Comparison of ENCODE assay signal across 17 cellular contexts in genomic region chr4:140059159-140059558, GRCh38.
DNase-seq lines count a peak whose midpoint lies in the region; ATAC-seq and TF ChIP-seq lines count a peak whose summit lies in the region.
"Had no signal": no experiment of that assay in that cellular context is flagged by ENCODE, and none has a peak within 500 bp of the region (broad histone marks: within the 10 kb centered on the region; RNA-seq: fewer than 3 reads in every experiment).

No MANE protein-coding gene starts in this region.

- H3K9me2 ChIP-seq in SK-N-SH = no peaks in the 10 kb centered on the region

- no peak overlapping the region for H3K27ac Mint-ChIP-seq in activated CD8-positive, alpha-beta memory T cell treated with anti-CD3 and anti-CD28 coated beads, Interleukin-2, amount 10 ng/mL, durations not matched to agents 7 days and 5 days
- no peak overlapping the region for H3K27ac Mint-ChIP-seq in Calu3 (ENCODE audit: unreplicated experiment)
- H3K27ac Mint-ChIP-seq: activated CD4-positive, alpha-beta memory T cell treated with anti-CD3 and anti-CD28 coated beads for 36 hours; B cell had no signal

- no peak for TF ChIP-seq RAD21 in SK-N-SH (IDR thresholded peaks at IDR 0.05; ENCODE audit: low read length)

- POLR2A ChIA-PET in SK-N-SH (lab: Yijun Ruan, JAX) = no interaction called here

- H2AFZ ChIP-seq in SK-N-SH (ENCODE audit: low read depth) (0 out of 2 replicates have a peak overlapping the region, but pooled peaks have one; percentile 30), trophoblast cell (ENCODE audit: insufficient read depth, low read length, poor library complexity) (no peak overlapping the region)

- no peak overlapping the region for H4K91ac ChIP-seq in trophoblast cell (ENCODE audit: low read depth, low read length)

- H3K36me3 ChIP-seq in SK-N-SH (replicated peaks in 1 of 2; ENCODE audit: control insufficient read depth in 1 of 2, insufficient read depth in 2 of 2, low read length in 1 of 2) (no peaks in the 10 kb centered on the region), trophoblast cell (ENCODE audit: control insufficient read depth in 1 of 2, insufficient read depth in 2 of 2, low read length in 2 of 2) (no peaks in the 10 kb centered on the region)
- H3K36me3 ChIP-seq: right lobe of liver, SJSA1 had no signal

- WGBS in SK-N-SH (ENCODE audit: low lambda C conversion rate) = 50% methylated on average over 1 of the region's 1 CpG
- WGBS in trophoblast cell (ENCODE audit: extremely low coverage, insufficient coverage, insufficient read length) = no CpG with 5 or more reads among the region's 1 CpG

- no peak overlapping the region for H3K23ac ChIP-seq in trophoblast cell (ENCODE audit: low read length)

- peaks cover 22% of the 10 kb centered on the region for H3K79me1 ChIP-seq in trophoblast cell (ENCODE audit: low read length)

- CTCF ChIA-PET in SK-N-SH (lab: Yijun Ruan, JAX) (interaction anchor here (0.9 to 1.6 kb wide), 3 partner anchors 10 to 23 kb away, joined by 3 read pairs; no protein-coding TSS in a partner anchor), Calu3 (lab: Charles Lee) (no interaction called here)
- CTCF ChIA-PET in activated CD8-positive, alpha-beta memory T cell treated with anti-CD3 and anti-CD28 coated beads, Interleukin-2, amount 10 ng/mL, durations not matched to agents 7 days and 5 days (lab: Charles Lee) = interaction anchor here (1.4 to 1.6 kb wide), 3 partner anchors 10 to 97 kb away, joined by 3 to 5 read pairs (median 4); no protein-coding TSS in a partner anchor

- peak; percentile 6 for DNase-seq in HCEC 1CT
- DNase-seq in SK-N-SH = no peak
- DNase-seq in foreskin keratinocyte = peak in 1 of 2 donors; percentile 32
- peak; percentile 81 to 82 for DNase-seq in trophoblast cell
- DNase-seq in activated CD8-positive, alpha-beta memory T cell treated with anti-CD3 and anti-CD28 coated beads, Interleukin-2, amount 10 ng/mL, durations not matched to agents 7 days and 5 days = no peak
- no peak for DNase-seq in NCI-H2081 (lab: John Stamatoyannopoulos, UW)
- DNase-seq in Calu3 = no peak
- DNase-seq: activated CD4-positive, alpha-beta memory T cell treated with anti-CD3 and anti-CD28 coated beads for 36 hours; GOT3; NCI-H1092 treated with DMSO at 0.1 percent for 48 hours; NCI-H2227 treated with DMSO at 0.1 percent for 48 hours; right lobe of liver; stimulated activated CD4-positive, alpha-beta T cell treated with anti-CD3 and anti-CD28 coated beads, Interleukin-4, amount 100 ng/mL, for 4 hours had no signal

- H3K27ac ChIP-seq in SK-N-SH (ENCODE audit: low read depth in 2 of 2, low read length in 1 of 2) (peak overlapping the region; percentile 25 to 39; a peak in 3 of 4 replicates), foreskin keratinocyte (no peak overlapping the region), trophoblast cell (ENCODE audit: low read depth, low read length) (peak overlapping the region; percentile 94)
- H3K27ac ChIP-seq: right lobe of liver, SJSA1 had no signal

- TF ChIP-seq EP300 in SK-N-SH (IDR thresholded peaks at IDR 0.05; ENCODE audit: borderline replicate concordance in 1 of 2, low read depth in 1 of 2, low read length in 1 of 2) = no peak

- H3K4ac ChIP-seq in trophoblast cell (ENCODE audit: low read depth, low read length) = no peak overlapping the region

- BruUV-seq in Calu3 (replicated peaks; lab: Mats Ljungman, UMichigan) = no TSS peak

- H3K4me2 ChIP-seq in SK-N-SH (peak overlapping the region; percentile 44; the same call in 1 of the 2 replicates), trophoblast cell (ENCODE audit: low read length) (no peak overlapping the region)

- H3K4me3 Mint-ChIP-seq in activated CD8-positive, alpha-beta memory T cell treated with anti-CD3 and anti-CD28 coated beads, Interleukin-2, amount 10 ng/mL, durations not matched to agents 7 days and 5 days = no peak overlapping the region
- no peak overlapping the region for H3K4me3 Mint-ChIP-seq in Calu3 (ENCODE audit: low read depth, unreplicated experiment)
- H3K4me3 Mint-ChIP-seq: activated CD4-positive, alpha-beta memory T cell treated with anti-CD3 and anti-CD28 coated beads for 36 hours; B cell had no signal

- H3K18ac ChIP-seq in trophoblast cell (ENCODE audit: low read length) = no peak overlapping the region

- H2BK12ac ChIP-seq in trophoblast cell (ENCODE audit: low read length) = no peak overlapping the region

- H4K20me1 ChIP-seq in SK-N-SH (ENCODE audit: insufficient read depth) = no peaks in the 10 kb centered on the region

- H3K4me1 Mint-ChIP-seq in activated CD8-positive, alpha-beta memory T cell treated with anti-CD3 and anti-CD28 coated beads, Interleukin-2, amount 10 ng/mL, durations not matched to agents 7 days and 5 days = peaks cover 10% of the 10 kb centered on the region
- peaks cover 9% of the 10 kb centered on the region for H3K4me1 Mint-ChIP-seq in Calu3 (ENCODE audit: low read depth, unreplicated experiment)

- H3K27me3 Mint-ChIP-seq in activated CD8-positive, alpha-beta memory T cell treated with anti-CD3 and anti-CD28 coated beads, Interleukin-2, amount 10 ng/mL, durations not matched to agents 7 days and 5 days = peaks cover 51% of the 10 kb centered on the region
- H3K27me3 Mint-ChIP-seq in Calu3 (ENCODE audit: unreplicated experiment) = no peaks in the 10 kb centered on the region

- H2BK5ac ChIP-seq in trophoblast cell (ENCODE audit: low read depth, low read length, poor library complexity) = no peak overlapping the region

- H3K9me3 ChIP-seq in SK-N-SH = no peaks in the 10 kb centered on the region
- H3K9me3 ChIP-seq in trophoblast cell (ENCODE audit: insufficient read depth, low read depth, low read length) = no peaks in the 10 kb centered on the region
- H3K9me3 ChIP-seq: right lobe of liver, SJSA1 had no signal

- intact Hi-C loops in Calu3 (cut with micrococcal nuclease; ENCODE audit: unreplicated experiment) = no loop called here

- no peak overlapping the region for H4K12ac ChIP-seq in trophoblast cell (ENCODE audit: low read depth, low read length)

- H3K9me3 Mint-ChIP-seq in activated CD8-positive, alpha-beta memory T cell treated with anti-CD3 and anti-CD28 coated beads, Interleukin-2, amount 10 ng/mL, durations not matched to agents 7 days and 5 days (ENCODE audit: low read depth) = no peaks in the 10 kb centered on the region
- H3K9me3 Mint-ChIP-seq in Calu3 (ENCODE audit: low read depth, unreplicated experiment) = no peaks in the 10 kb centered on the region
- H3K9me3 Mint-ChIP-seq: activated CD4-positive, alpha-beta memory T cell treated with anti-CD3 and anti-CD28 coated beads for 36 hours had no signal

- peaks cover 2% of the 10 kb centered on the region for H3K36me3 Mint-ChIP-seq in activated CD8-positive, alpha-beta memory T cell treated with anti-CD3 and anti-CD28 coated beads, Interleukin-2, amount 10 ng/mL, durations not matched to agents 7 days and 5 days
- no peaks in the 10 kb centered on the region for H3K36me3 Mint-ChIP-seq in Calu3 (ENCODE audit: insufficient read depth, unreplicated experiment)
- H3K36me3 Mint-ChIP-seq: activated CD4-positive, alpha-beta memory T cell treated with anti-CD3 and anti-CD28 coated beads for 36 hours had no signal

- no peaks in the 10 kb centered on the region for H3K27me3 ChIP-seq in SK-N-SH (ENCODE audit: insufficient read depth)
- no peaks in the 10 kb centered on the region for H3K27me3 ChIP-seq in foreskin keratinocyte
- H3K27me3 ChIP-seq in trophoblast cell (ENCODE audit: insufficient read depth, low read length) = no peaks in the 10 kb centered on the region
- H3K27me3 ChIP-seq: right lobe of liver, SJSA1 had no signal

- H3K4me1 ChIP-seq in SK-N-SH (ENCODE audit: control insufficient read depth in 1 of 2, insufficient read depth in 2 of 2, low read depth in 1 of 2, low read length in 1 of 2) = peaks cover 12 to 15% of the 10 kb centered on the region in 2 experiments
- no peaks in the 10 kb centered on the region for H3K4me1 ChIP-seq in foreskin keratinocyte
- peaks cover 9 to 16% of the 10 kb centered on the region in 2 experiments for H3K4me1 ChIP-seq in trophoblast cell (ENCODE audit: control insufficient read depth in 1 of 2, insufficient read depth in 2 of 2, low read length in 2 of 2)

- H3K4me3 ChIP-seq in SK-N-SH (ENCODE audit: low read depth in 2 of 2, low read length in 1 of 2) (no peak overlapping the region), trophoblast cell (ENCODE audit: low read depth, low read length) (no peak overlapping the region)
- H3K4me3 ChIP-seq: lung, right lobe of liver, SJSA1 had no signal

- ATAC-seq in foreskin keratinocyte (peak; percentile 39), HG03196 (IDR thresholded peaks at IDR 0.05; ENCODE audit: unreplicated experiment) (no peak)
- ATAC-seq in activated CD8-positive, alpha-beta memory T cell treated with anti-CD3 and anti-CD28 coated beads, Interleukin-2, amount 10 ng/mL, durations not matched to agents 7 days and 5 days = no peak

- H3K79me2 ChIP-seq in SK-N-SH (ENCODE audit: insufficient read depth) (no peaks in the 10 kb centered on the region), trophoblast cell (ENCODE audit: control insufficient read depth, insufficient read depth, low read length, poor library complexity) (peaks cover 2% of the 10 kb centered on the region)

- H3K9ac ChIP-seq in SK-N-SH (no peak overlapping the region; the same call in 1 of the 2 replicates), trophoblast cell (ENCODE audit: low read length) (no peak overlapping the region)

- no peak overlapping the region for H2AK5ac ChIP-seq in trophoblast cell (ENCODE audit: low read length)

- H3K14ac ChIP-seq in trophoblast cell (ENCODE audit: low read length) = no peak overlapping the region

- peaks cover 3% of the 10 kb centered on the region for H3F3A ChIP-seq in SK-N-SH (replicated peaks; ENCODE audit: insufficient read depth)

- H4K8ac ChIP-seq in trophoblast cell (ENCODE audit: low read depth, low read length) = no peak overlapping the region

- no peak overlapping the region for H2BK120ac ChIP-seq in trophoblast cell (ENCODE audit: insufficient read depth, low read length, poor library complexity)

- no peak for TF ChIP-seq CTCF in SK-N-SH (IDR thresholded peaks at IDR 0.05)
- no peak for TF ChIP-seq CTCF in foreskin keratinocyte (conservative IDR thresholded peaks at IDR 0.05)
- no peak for TF ChIP-seq CTCF in Calu3 (IDR thresholded peaks at IDR 0.05; ENCODE audit: unreplicated experiment)

TF ChIP-seq in SK-N-SH, 30 proteins besides CTCF, POLR2A, EP300 and RAD21:
- TF ChIP-seq TCF12 (IDR thresholded peaks at IDR 0.05) = 0 out of 2 replicates have a peak, but pooled peaks have one; percentile 19
- TF ChIP-seq USF1 (IDR thresholded peaks at IDR 0.05; ENCODE audit: borderline replicate concordance, low read depth) = no peak
TF ChIP-seq in SK-N-SH: peak in this region for 1.

Comparison
In these comparisons a context has a peak if more than half of its experiments do, and no peak if none do; other contexts are left out.
1. DNase-seq: peak in HCEC 1CT (single experiment) and trophoblast cell (2 of 2); none in SK-N-SH (single experiment), activated CD8-positive, alpha-beta memory T cell treated with anti-CD3 and anti-CD28 coated beads, Interleukin-2, amount 10 ng/mL, durations not matched to agents 7 days and 5 days (single experiment), NCI-H2081 (0 of 2) and Calu3 (single experiment).